8 cellular contexts compared by ENCODE assay signal in the genomic region with DNA sequence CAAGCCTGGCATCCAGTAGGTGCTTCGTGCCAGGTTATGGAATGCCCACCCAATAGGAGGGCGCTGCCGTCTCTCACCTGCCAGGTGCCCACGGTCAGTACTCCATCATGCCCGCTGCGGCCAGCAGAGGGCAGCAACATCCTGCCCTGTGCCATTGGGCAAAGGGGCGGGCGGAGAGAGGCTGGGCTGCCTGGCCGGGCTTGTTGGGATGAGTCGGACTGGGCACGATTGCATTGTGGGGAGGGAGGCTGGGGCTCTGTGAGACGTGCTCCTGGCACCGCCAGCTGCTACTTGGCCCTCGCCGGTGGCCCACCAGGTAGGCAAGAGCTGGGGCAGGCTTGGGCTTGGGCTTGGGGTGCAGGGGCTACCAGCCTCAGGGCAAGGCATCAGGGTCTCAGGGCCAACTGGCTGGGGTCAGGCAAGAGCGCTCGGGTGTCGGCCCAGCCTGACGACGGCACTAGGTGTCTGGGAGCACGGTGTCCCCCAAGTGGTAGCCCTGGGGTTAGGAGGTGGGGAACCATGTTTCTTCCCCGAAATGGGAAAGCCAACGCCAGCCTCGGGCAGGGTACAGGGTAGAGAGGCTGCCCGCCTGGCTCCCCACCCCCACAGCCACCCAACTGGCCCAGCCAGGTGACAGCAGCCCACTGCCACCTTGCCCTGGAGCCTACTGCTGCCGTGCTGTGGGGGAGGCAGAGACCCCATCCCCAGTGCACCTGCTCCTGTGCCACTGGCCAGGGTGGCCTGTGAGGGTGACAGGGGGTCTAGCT. TPM values are rescaled to one million over a fixed set of nuclear protein-coding genes. Genes with fewer than 3 reads are reported as not detected.
DNase-seq lines count a peak whose midpoint lies in the region; ATAC-seq and TF ChIP-seq lines count a peak whose summit lies in the region.

A gene (plus strand): TSS at position 261 of the 767 bp plus-strand sequence. CDS start 1,287 bp downstream, outside the sequence.

- no TSS peak for BruUV-seq in A673 (replicated peaks; lab: Mats Ljungman, UMichigan)

- H3K27ac ChIP-seq in A673 (ENCODE audit: low read depth, low read length, poor library complexity, severe bottlenecking) (no peak within 1 kb of the TSS), cardiac muscle cell (no peak within 1 kb of the TSS), upper lobe of right lung (peak within 1 kb of the TSS; percentile 42)

- no peak within 1 kb of the TSS for H3K4me3 ChIP-seq in A673 (ENCODE audit: low read depth, low read length, poor library complexity, severe bottlenecking)
- no peak within 1 kb of the TSS for H3K4me3 ChIP-seq in NB4 (ENCODE audit: low read depth, low read length)
- H3K4me3 ChIP-seq in adipocyte (ENCODE audit: low read length): peak within 1 kb of the TSS; percentile 78
- no peak within 1 kb of the TSS for H3K4me3 ChIP-seq in cardiac muscle cell
- no peak within 1 kb of the TSS for H3K4me3 ChIP-seq in upper lobe of right lung

- H3K4me3 Mint-ChIP-seq in T-cell (no peak within 1 kb of the TSS), progenitor cell of endocrine pancreas (ENCODE audit: low read depth) (no peak within 1 kb of the TSS)

- H3K9me3 Mint-ChIP-seq in T-cell (no peaks in the 10 kb centered on the region), progenitor cell of endocrine pancreas (ENCODE audit: low read depth) (no peaks in the 10 kb centered on the region)

- peak within 1 kb of the TSS; percentile 88 for H3K9ac ChIP-seq in adipocyte (ENCODE audit: low read length)

- H3K27me3 ChIP-seq in A673 (replicated peaks; ENCODE audit: insufficient read depth, low read depth, low read length, poor library complexity): no peaks in the 10 kb centered on the region
- no peaks in the 10 kb centered on the region for H3K27me3 ChIP-seq in adipocyte (replicated peaks; ENCODE audit: control insufficient read depth, insufficient read depth, low read length)
- H3K27me3 ChIP-seq in cardiac muscle cell: no peaks in the 10 kb centered on the region
- no peaks in the 10 kb centered on the region for H3K27me3 ChIP-seq in upper lobe of right lung

- DNase-seq in A673 (ENCODE audit: low spot score): peak; percentile 71
- DNase-seq in NB4 (ENCODE audit: low read depth): peak; percentile 78
- peak; percentile 24 to 82 (median 58) for DNase-seq in T-cell
- DNase-seq in adipocyte (ENCODE audit: low read depth): peak; percentile 84
- peak; percentile 70 to 71 for DNase-seq in cardiac muscle cell (ENCODE audit: low read depth in 1 of 2, low spot score in 1 of 2)
- DNase-seq in progenitor cell of endocrine pancreas (ENCODE audit: low spot score, unreplicated experiment): peak; percentile 57
- peak; percentile 89 for DNase-seq in upper lobe of right lung

- POLR2A ChIA-PET in A673 (lab: Charles Lee; ENCODE audit: low non-redundant PET) (no interaction called here), T-cell (lab: Charles Lee) (no interaction called here)

- H3K36me3 ChIP-seq in A673 (ENCODE audit: insufficient read depth, low read length, poor library complexity, severe bottlenecking) (no peaks in the 10 kb centered on the region), adipocyte (ENCODE audit: control insufficient read depth, insufficient read depth, low read length, severe bottlenecking) (no peaks in the 10 kb centered on the region), cardiac muscle cell (no peaks in the 10 kb centered on the region), upper lobe of right lung (no peaks in the 10 kb centered on the region)

- H3K27ac Mint-ChIP-seq in T-cell (no peak within 1 kb of the TSS), progenitor cell of endocrine pancreas (no peak within 1 kb of the TSS)

- CTCF ChIA-PET in A673 (lab: Charles Lee) (no interaction called here), T-cell (lab: Charles Lee) (interaction anchor here in 1 of 2 donors (0.9 to 1.9 kb wide), 3 partner anchors 11 to 188 kb away, joined by 3 to 6 read pairs (median 4); no protein-coding TSS in a partner anchor)

- H3K9me3 ChIP-seq in A673 (ENCODE audit: low read depth, low read length, poor library complexity, severe bottlenecking): no peaks in the 10 kb centered on the region
- H3K9me3 ChIP-seq in adipocyte (ENCODE audit: control insufficient read depth, low read length): no peaks in the 10 kb centered on the region
- no peaks in the 10 kb centered on the region for H3K9me3 ChIP-seq in cardiac muscle cell (ENCODE audit: low read depth)
- H3K9me3 ChIP-seq in upper lobe of right lung: no peaks in the 10 kb centered on the region

- H3K4me1 ChIP-seq in A673 (ENCODE audit: insufficient read depth, low read length, poor library complexity, severe bottlenecking) (no peaks in the 10 kb centered on the region), adipocyte (ENCODE audit: control insufficient read depth, insufficient read depth, low read length) (peaks cover 18% of the 10 kb centered on the region), cardiac muscle cell (ENCODE audit: low read depth) (peaks cover 5% of the 10 kb centered on the region), upper lobe of right lung (peaks cover 3% of the 10 kb centered on the region)

- H3K4me1 Mint-ChIP-seq in T-cell (peaks cover 7 to 12% (median 11%) of the 10 kb centered on the region in 3 donors), progenitor cell of endocrine pancreas (ENCODE audit: low read depth) (peaks cover 2% of the 10 kb centered on the region)

- H3K27me3 Mint-ChIP-seq in T-cell: peaks cover 0 to 4% of the 10 kb centered on the region in 2 donors
- H3K27me3 Mint-ChIP-seq in progenitor cell of endocrine pancreas: peaks cover 3% of the 10 kb centered on the region

- H3K36me3 Mint-ChIP-seq in T-cell (no peaks in the 10 kb centered on the region), progenitor cell of endocrine pancreas (ENCODE audit: insufficient read depth) (no peaks in the 10 kb centered on the region)

- intact Hi-C loops in A673 (cut with micrococcal nuclease; ENCODE audit: unreplicated experiment): loop anchor here (1.0 kb wide), 1 partner anchor 183 kb away; no protein-coding TSS in a partner anchor
- intact Hi-C loops in upper lobe of right lung (cut with DNase I): loop anchor here (10.0 kb wide), 1 partner anchor 191 kb away; no protein-coding TSS in a partner anchor

- TF ChIP-seq CTCF in A673 (conservative IDR thresholded peaks at IDR 0.05; ENCODE audit: low read depth, low read length) (peak; percentile 91), NB4 (IDR thresholded peaks at IDR 0.05; ENCODE audit: low read depth, low read length) (peak; percentile 55), cardiac muscle cell (IDR thresholded peaks at IDR 0.05; ENCODE audit: low read depth, low read length) (peak; percentile 73), progenitor cell of endocrine pancreas (IDR thresholded peaks at IDR 0.05; ENCODE audit: unreplicated experiment) (peak; percentile 74), upper lobe of right lung (IDR thresholded peaks at IDR 0.05) (peak; percentile 77)

- peak; percentile 45 for ATAC-seq in GM18861 (IDR thresholded peaks at IDR 0.05; ENCODE audit: unreplicated experiment)
- ATAC-seq in T-cell (replicated peaks in 1 of 4): peak; percentile 84 to 93 (median 85)
- ATAC-seq in upper lobe of right lung: peak; percentile 95

- no peak for TF ChIP-seq POLR2A in NB4 (IDR thresholded peaks at IDR 0.05; ENCODE audit: extremely low read depth, insufficient read length)

RNA-seq across cellular contexts. Expression of the gene that starts here (rescaled TPM):
- total RNA-seq in A673 (2021) (0.59 TPM in 1 of 2 replicates, not detected in the other), T-cell (under 1 TPM in 4 of 5 donors, not detected in 1; 0.28 to 0.47 (median 0.43) TPM), cardiac muscle cell (0.48 and 0.85 TPM in 2 replicates), progenitor cell of endocrine pancreas (0.98 and 1.1 TPM in 2 replicates), upper lobe of right lung (3.3 TPM)
- polyA plus RNA-seq in cardiac muscle cell: 0.34 and 1.4 TPM in 2 replicates

Comparison
In these comparisons a context has a peak if more than half of its experiments do, and no peak if none do; other contexts are left out.
1. Peak in DNase-seq in A673; RNA of the gene not detected or under 1 TPM.
2. Peak in DNase-seq and ATAC-seq in T-cell; RNA of the gene not detected or under 1 TPM.
3. ATAC-seq: peak in every context shown above with its lines; median percentile 95 in upper lobe of right lung; 85 in T-cell; 45 in GM18861.